Comparison of ENCODE assay signal across 8 cellular contexts in genomic region chr4:126604273-126604867, GRCh38.
DNase-seq lines count a peak whose midpoint lies in the region; ATAC-seq, FAIRE-seq and TF ChIP-seq lines count a peak whose summit lies in the region.

No MANE protein-coding gene starts in this region.

- peak; percentile 18 for FAIRE-seq in RCC 7860 (lab: Jason Lieb, UNC)

- peak; percentile 70 for ATAC-seq in HG02852 (IDR thresholded peaks at IDR 0.05; ENCODE audit: unreplicated experiment)
- ATAC-seq in HG03521 (IDR thresholded peaks at IDR 0.05; ENCODE audit: unreplicated experiment): no peak

- H3K4me3 ChIP-seq in fibroblast of mammary gland (ENCODE audit: control insufficient read depth, low read depth, low read length): no peak overlapping the region

- DNase-seq in ELR (ENCODE audit: low read depth) (peak; percentile 61), RCC 7860 (ENCODE audit: low spot score) (no peak), fibroblast of mammary gland (ENCODE audit: low read depth) (peak; percentile 62), renal cortical epithelial cell (ENCODE audit: low read depth) (peak; percentile 18), SHP77 treated with DMSO at 0.1 percent for 48 hours (lab: John Stamatoyannopoulos, UW) (no peak)
- DNase-seq in activated CD8-positive, alpha-beta memory T cell treated with anti-CD3 and anti-CD28 coated beads for 24 hours: no peak

- TF ChIP-seq CTCF in fibroblast of mammary gland (conservative IDR thresholded peaks at IDR 0.05; ENCODE audit: control insufficient read depth, insufficient read depth, low read depth, low read length): peak; percentile 94

Comparison
In these comparisons a context has a peak if more than half of its experiments do, and no peak if none do; other contexts are left out.
1. DNase-seq: peak in ELR (single experiment), fibroblast of mammary gland (single experiment) and renal cortical epithelial cell (single experiment); none in RCC 7860 (single experiment), SHP77 treated with DMSO at 0.1 percent for 48 hours (single experiment) and activated CD8-positive, alpha-beta memory T cell treated with anti-CD3 and anti-CD28 coated beads for 24 hours (single experiment).